10 cellular contexts compared by ENCODE assay signal in the genomic region with DNA sequence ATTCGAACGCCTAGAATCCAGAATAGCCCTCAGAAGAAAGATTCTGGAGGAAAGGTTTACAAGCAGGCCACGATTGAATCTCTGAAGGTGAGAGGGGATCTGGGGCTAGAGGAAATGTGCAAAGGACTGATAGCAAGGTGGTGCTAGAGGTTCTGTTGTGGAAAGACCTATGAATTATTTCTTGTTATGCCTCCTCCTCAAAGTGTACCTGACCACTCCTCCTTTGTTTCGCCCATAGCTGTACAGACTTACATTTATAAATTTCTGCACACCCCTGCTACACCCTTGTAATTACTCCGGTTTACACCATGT. TPM values are rescaled to one million over a fixed set of nuclear protein-coding genes. Genes with fewer than 3 reads are reported as not detected.
A peak's percentile ranks its signal among the peaks of the same experiment; 100 is the strongest.
DNase-seq lines count a peak whose midpoint lies in the region; ATAC-seq and TF ChIP-seq lines count a peak whose summit lies in the region.
"Had no signal": no experiment of that assay in that cellular context is flagged by ENCODE, and none has a peak within 500 bp of the region (broad histone marks: within the 10 kb centered on the region; RNA-seq: fewer than 3 reads in every experiment).

No MANE protein-coding gene starts in this region.

- H3K79me2 ChIP-seq in PC-9 (ENCODE audit: low read depth) (peaks cover 32% of the 10 kb centered on the region), fibroblast of lung (ENCODE audit: control insufficient read depth, insufficient read depth, low read length) (peaks cover 30% of the 10 kb centered on the region)

- H3K27me3 ChIP-seq in PC-9 (ENCODE audit: insufficient read depth, low read depth) (no peaks in the 10 kb centered on the region), fibroblast of lung (ENCODE audit: control insufficient read depth, insufficient read depth, low read length) (no peaks in the 10 kb centered on the region), stomach (no peaks in the 10 kb centered on the region), adrenal gland (no peaks in the 10 kb centered on the region)

- H3K27ac ChIP-seq in PC-9 = no peak overlapping the region
- H3K27ac ChIP-seq in fibroblast of lung (ENCODE audit: insufficient read depth, low read length) = peak overlapping the region; percentile 93
- H3K27ac ChIP-seq in stomach = peak overlapping the region in 3 of 5 donors; percentile 95 to 100 (median 95)
- peak overlapping the region in 1 of 5 donors; percentile 98 for H3K27ac ChIP-seq in adrenal gland

- intact Hi-C loops in PC-9 (cut with micrococcal nuclease; ENCODE audit: unreplicated experiment) = loop anchor here (5.0 kb wide), 3 partner anchors 353 to 727 kb away; partner anchors contain the start of genes LRP8 and SSBP3
- intact Hi-C loops in stomach (cut with DNase I; ENCODE audit: low total_unique reads) = no loop called here
- intact Hi-C loops in adrenal gland (cut with DNase I) = no loop called here

- H3K9me3 ChIP-seq in PC-9 (ENCODE audit: insufficient read depth, low read depth) = no peaks in the 10 kb centered on the region
- H3K9me3 ChIP-seq in fibroblast of lung (ENCODE audit: control insufficient read depth, insufficient read depth, low read depth, low read length) = no peaks in the 10 kb centered on the region
- no peaks in the 10 kb centered on the region for H3K9me3 ChIP-seq in stomach
- no peaks in the 10 kb centered on the region for H3K9me3 ChIP-seq in adrenal gland (replicated peaks in 1 of 3)

- H4K20me1 ChIP-seq in PC-9 (ENCODE audit: insufficient read depth) (0 out of 2 replicates have a peak, but pooled peaks cover 3% of the 10 kb centered on the region), fibroblast of lung (ENCODE audit: control insufficient read depth, extremely low read depth, insufficient read depth, low read length) (no peaks in the 10 kb centered on the region)

- peaks cover 20% of the 10 kb centered on the region for H3K4me1 ChIP-seq in PC-9 (replicated peaks; ENCODE audit: insufficient read depth)
- H3K4me1 ChIP-seq in fibroblast of lung (ENCODE audit: control insufficient read depth, extremely low read depth, insufficient read depth, low read length) = no peaks in the 10 kb centered on the region
- H3K4me1 ChIP-seq in stomach = peaks cover 13 to 48% (median 38%) of the 10 kb centered on the region in 4 donors
- peaks cover 6 to 32% of the 10 kb centered on the region in 2 donors for H3K4me1 ChIP-seq in adrenal gland (replicated peaks in 1 of 2)

- H3K9me2 ChIP-seq in PC-9 (ENCODE audit: insufficient read depth) = no peaks in the 10 kb centered on the region

- TF ChIP-seq POLR2A in stomach (IDR thresholded peaks at IDR 0.05) (no peak), adrenal gland (IDR thresholded peaks at IDR 0.05) (no peak)

- WGBS in stomach, 5 donors = 19 to 44% (median 28%) methylated on average over 5 of the region's 5 CpGs
- 30 to 53% (median 49%) methylated on average over 5 of the region's 5 CpGs for WGBS in adrenal gland, 4 donors

- H3F3A ChIP-seq in PC-9 (ENCODE audit: insufficient read depth, low read depth) = 0 out of 2 replicates have a peak, but pooled peaks cover 4% of the 10 kb centered on the region

- TF ChIP-seq CTCF in PC-9 (conservative IDR thresholded peaks at IDR 0.05) (no peak), fibroblast of lung (conservative IDR thresholded peaks at IDR 0.05 in 1 of 2, IDR thresholded peaks at IDR 0.05 in 1 of 2; ENCODE audit: low read depth in 1 of 2, low read length in 2 of 2) (no peak), stomach (IDR thresholded peaks at IDR 0.05) (no peak), adrenal gland (IDR thresholded peaks at IDR 0.05) (no peak)

- DNase-seq in NCI-H748 (lab: John Stamatoyannopoulos, UW; ENCODE audit: unreplicated experiment) (peak; percentile 12), NCI-H748 treated with DMSO at 0.1 percent for 48 hours (lab: John Stamatoyannopoulos, UW) (no peak), PC-9 (no peak), fibroblast of lung (ENCODE audit: low read depth in 2 of 2) (no peak), stomach (no peak), adrenal gland (no peak), SKM-1 (lab: John Stamatoyannopoulos, UW; ENCODE audit: unreplicated experiment) (no peak)
- DNase-seq: COR-L47, T-helper 9 cell had no signal

- H2AFZ ChIP-seq in PC-9 = peak overlapping the region; percentile 97
- H2AFZ ChIP-seq in fibroblast of lung (ENCODE audit: low read length) = no peak overlapping the region

- peak overlapping the region; percentile 88 for H3K4me2 ChIP-seq in PC-9
- H3K4me2 ChIP-seq in fibroblast of lung (ENCODE audit: extremely low read depth, insufficient read depth, low read length) = peak overlapping the region; percentile 42

- no peak for TF ChIP-seq EP300 in stomach (IDR thresholded peaks at IDR 0.05)

- H3K36me3 ChIP-seq in PC-9 (ENCODE audit: low read depth) = 0 out of 2 replicates have a peak, but pooled peaks cover 3% of the 10 kb centered on the region
- peaks cover 1% of the 10 kb centered on the region for H3K36me3 ChIP-seq in fibroblast of lung (ENCODE audit: control insufficient read depth, insufficient read depth, low read length)
- H3K36me3 ChIP-seq in stomach = peaks cover 0 to 17% (median 4%) of the 10 kb centered on the region in 4 donors
- H3K36me3 ChIP-seq in adrenal gland (replicated peaks in 1 of 2) = no peaks in the 10 kb centered on the region

- peak overlapping the region; percentile 85; the same call in 1 of the 2 replicates for H3K4me3 ChIP-seq in PC-9
- H3K4me3 ChIP-seq in fibroblast of lung (replicated peaks in 1 of 4; ENCODE audit: control extremely low read depth in 1 of 4, insufficient read depth in 1 of 4, low read depth in 3 of 4, low read length in 4 of 4) = peak overlapping the region; percentile 77 to 88 (median 82)
- peak overlapping the region; percentile 84 to 96 (median 90) for H3K4me3 ChIP-seq in stomach
- peak overlapping the region in 1 of 4 donors; percentile 86 for H3K4me3 ChIP-seq in adrenal gland

- no peak overlapping the region for H3K9ac ChIP-seq in fibroblast of lung (ENCODE audit: insufficient read depth, low read length)

- no TSS peak for BruUV-seq in PC-9 (replicated peaks; lab: Mats Ljungman, UMichigan)

- CTCF ChIA-PET in PC-9 (lab: Charles Lee) = interaction anchor here (0.6 kb wide), 2 partner anchors 62 to 435 kb away, joined by 3 to 7 read pairs; no protein-coding TSS in a partner anchor

- POLR2A ChIA-PET in PC-9 (lab: Charles Lee; ENCODE audit: unreplicated experiment) = interaction anchor here (0.5 to 0.6 kb wide), 2 partner anchors 109 to 168 kb away, joined by 3 to 33 read pairs; partner anchors contain the start of genes IFT25 and LRRC42

- no peak for ATAC-seq in HG02610 (IDR thresholded peaks at IDR 0.05; ENCODE audit: unreplicated experiment)

RNA-seq across cellular contexts. Expression of gene TCEANC2, which starts 1.0 kb away (rescaled TPM):
- total RNA-seq in PC-9 (2021) (8.8 and 11.5 TPM in 2 replicates), fibroblast of lung (3.6 and 4.0 TPM in 2 replicates), stomach (1 to 10 TPM; 2.2 to 8.8 (median 2.6) TPM), adrenal gland (10 to 100 TPM in 1 of 8 donors, 1 to 10 TPM in 7; 2.3 to 12.5 (median 5.8) TPM)
- polyA plus RNA-seq in fibroblast of lung (3.0 and 3.6 TPM in 2 replicates), stomach (1 to 10 TPM; 1.8 to 3.1 (median 2.3) TPM), adrenal gland (1 to 10 TPM; 1.3 to 6.0 (median 2.8) TPM)
- polyA plus RNA-seq in fibroblast of lung (2012) = 2.0 and 2.2 TPM in 2 replicates
- 3.8 and 6.0 TPM in 2 replicates for polyA minus RNA-seq in fibroblast of lung (ENCODE audit: low replicate concordance)

RNA-seq across cellular contexts. Expression of gene TMEM59, which starts 1.4 kb away (rescaled TPM):
- total RNA-seq in PC-9 (2021) (239 and 287 TPM in 2 replicates), fibroblast of lung (217 and 431 TPM in 2 replicates), stomach (100 to 1,000 TPM in 4 of 5 donors, 10 to 100 TPM in 1; 95.7 to 322 (median 220) TPM), adrenal gland (100 to 1,000 TPM; 351 to 736 (median 615) TPM)
- polyA plus RNA-seq in fibroblast of lung (337 and 480 TPM in 2 replicates), stomach (100 to 1,000 TPM; 103 to 179 (median 169) TPM), adrenal gland (100 to 1,000 TPM in 2 of 3 donors, 10 to 100 TPM in 1; 96.8 to 489 (median 131) TPM)
- polyA plus RNA-seq in fibroblast of lung (2012) = 263 and 354 TPM in 2 replicates
- polyA minus RNA-seq in fibroblast of lung (ENCODE audit: low replicate concordance) = 52.5 and 62.5 TPM in 2 replicates

RNA-seq across cellular contexts. Expression of gene LDLRAD1, which starts 36.4 kb away (rescaled TPM):
- total RNA-seq in PC-9 (2021) (1.6 TPM in 2 replicates), fibroblast of lung (not detected in 2 replicates), stomach (not detected), adrenal gland (1 to 10 TPM in 4 of 8 donors, under 1 TPM in 3, not detected in 1; 0.39 to 2.9 (median 1.8) TPM)
- polyA plus RNA-seq in fibroblast of lung (not detected in 2 replicates), stomach (under 1 TPM in 2 of 3 donors, not detected in 1; 0.12 to 0.40 TPM), adrenal gland (1 to 10 TPM in 1 of 3 donors, under 1 TPM in 2; 0.32 to 1.3 (median 0.54) TPM)
- polyA plus RNA-seq in fibroblast of lung (2012) = not detected in 2 replicates
- not detected in 2 replicates for polyA minus RNA-seq in fibroblast of lung (ENCODE audit: low replicate concordance)
